8 cellular contexts compared by ENCODE assay signal in the genomic region with DNA sequence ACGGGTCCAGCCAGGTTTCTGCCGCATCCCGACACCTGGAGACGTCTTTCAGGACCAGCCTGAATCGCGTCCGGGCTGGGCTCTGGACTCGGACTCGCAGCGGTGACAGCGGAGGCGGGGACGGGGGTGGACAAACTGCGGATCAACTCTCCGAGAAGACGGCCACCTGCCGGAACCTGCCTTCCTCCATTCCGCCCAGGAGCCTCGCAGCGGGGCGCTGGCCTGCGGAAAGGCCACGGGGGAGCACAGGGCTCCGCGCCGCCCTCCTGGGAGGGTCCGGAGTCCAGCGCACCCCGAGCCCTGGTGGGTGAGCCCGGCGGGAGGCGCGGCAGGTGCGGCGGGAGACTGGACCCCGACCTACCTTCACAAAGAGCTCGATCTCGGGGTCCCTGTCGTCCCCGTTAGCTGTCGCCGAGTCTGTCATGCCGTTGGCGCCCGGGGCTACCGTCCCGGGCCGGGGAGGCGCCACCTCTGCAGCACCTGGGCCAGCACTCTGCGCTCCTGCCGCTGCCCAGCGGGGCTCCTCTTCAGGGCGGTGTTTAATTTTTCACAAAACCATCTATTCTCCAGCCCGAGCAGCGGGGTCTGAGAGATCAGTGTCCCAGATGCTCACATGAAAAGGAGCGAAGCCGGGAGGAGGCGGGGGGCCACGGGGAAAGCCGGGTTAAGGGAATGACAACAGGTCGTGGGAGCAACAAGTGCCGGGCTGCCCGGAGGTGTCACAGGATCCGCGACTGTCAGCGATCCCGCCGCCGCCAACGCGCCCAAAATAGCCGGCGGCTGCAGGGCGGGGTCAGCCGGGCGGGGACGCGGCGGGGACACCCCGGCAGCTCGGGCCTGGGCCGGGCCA. TPM values are rescaled to one million over a fixed set of nuclear protein-coding genes. Genes with fewer than 3 reads are reported as not detected.
DNase-seq lines count a peak whose midpoint lies in the region; ATAC-seq, FAIRE-seq and TF ChIP-seq lines count a peak whose summit lies in the region.

A gene (minus strand): TSS at position 742 of the 850 bp plus-strand sequence. CDS start 318 bp downstream, at position 424.

- H3K36me3 ChIP-seq in breast epithelium (no peaks in the 10 kb centered on the region), right lobe of liver (no peaks in the 10 kb centered on the region)

- peak within 1 kb of the TSS; percentile 96 to 97 for H3K27ac Mint-ChIP-seq in T-cell

- 1% methylated on average over 40 of the region's 82 CpGs for WGBS in right lobe of liver (ENCODE audit: insufficient coverage, low coverage, low lambda C conversion rate, missing lambda C conversion rate)

- CTCF ChIA-PET in T-cell (lab: Charles Lee): no interaction called here

- TF ChIP-seq CTCF in breast epithelium (IDR thresholded peaks at IDR 0.05): no peak
- TF ChIP-seq CTCF in right lobe of liver (IDR thresholded peaks at IDR 0.05): no peak

- H3K9me3 ChIP-seq in breast epithelium (no peaks in the 10 kb centered on the region), right lobe of liver (no peaks in the 10 kb centered on the region)

- H3K4me3 Mint-ChIP-seq in T-cell: peak within 1 kb of the TSS; percentile 77 to 91 (median 89)

- TF ChIP-seq POLR2A in GM12891 (IDR thresholded peaks at IDR 0.05; ENCODE audit: low read depth, low read length): no peak
- TF ChIP-seq POLR2A in breast epithelium (IDR thresholded peaks at IDR 0.05): no peak
- no peak for TF ChIP-seq POLR2A in right lobe of liver (IDR thresholded peaks at IDR 0.05)

- POLR2A ChIA-PET in T-cell (lab: Charles Lee): no interaction called here

- no peaks in the 10 kb centered on the region for H3K36me3 Mint-ChIP-seq in T-cell

- H3K4me1 ChIP-seq in breast epithelium (no peaks in the 10 kb centered on the region), right lobe of liver (peaks cover 0 to 3% (median 0%) of the 10 kb centered on the region in 4 donors)

- intact Hi-C loops in breast epithelium (cut with DNase I; ENCODE audit: low total_unique reads): no loop called here
- intact Hi-C loops in right lobe of liver (cut with DNase I): no loop called here

- peaks cover 12% of the 10 kb centered on the region in 2 donors for H3K27me3 Mint-ChIP-seq in T-cell

- no peak for FAIRE-seq in GM12891 (lab: Jason Lieb, UNC)

- peak; percentile 25 for DNase-seq in GM12891 (ENCODE audit: insufficient read length, low spot score)
- peak in 19 of 34 experiments; percentile 6 to 38 (median 20) for DNase-seq in T-cell
- peak in 1 of 2 donors; percentile 22 for DNase-seq in breast epithelium (ENCODE audit: low spot score in 2 of 2)
- DNase-seq in right lobe of liver: peak; percentile 41 to 64 (median 48)
- DNase-seq in stimulated activated naive CD8-positive, alpha-beta T cell treated with anti-CD3 and anti-CD28 coated beads, Interleukin-15, Interleukin-2, amounts not matched to agents 100 U/mL and 50 U/mL, for 24 hours: peak; percentile 40
- DNase-seq in C1 segment of cervical spinal cord (lab: John Stamatoyannopoulos, UW): no peak

- peaks cover 0 to 3% of the 10 kb centered on the region in 2 donors for H3K27me3 ChIP-seq in breast epithelium
- peaks cover 0 to 13% of the 10 kb centered on the region in 2 donors for H3K27me3 ChIP-seq in right lobe of liver

- peaks cover 50 to 56% (median 53%) of the 10 kb centered on the region in 3 donors for H3K4me1 Mint-ChIP-seq in T-cell

- no peaks in the 10 kb centered on the region for H3K9me3 Mint-ChIP-seq in T-cell

- H3K27ac ChIP-seq in breast epithelium (peak within 1 kb of the TSS; percentile 48 to 68), right lobe of liver (no peak within 1 kb of the TSS)

- ATAC-seq in T-cell (replicated peaks in 1 of 4) (peak; percentile 29 to 31 (median 31)), right lobe of liver (peak; percentile 68 to 80 (median 72)), GM18511 (IDR thresholded peaks at IDR 0.05; ENCODE audit: unreplicated experiment) (no peak), GM21529 (IDR thresholded peaks at IDR 0.05; ENCODE audit: unreplicated experiment) (no peak)
- no peak for ATAC-seq in stimulated activated naive CD8-positive, alpha-beta T cell treated with anti-CD3 and anti-CD28 coated beads, Interleukin-15, Interleukin-2, amounts not matched to agents 100 U/mL and 50 U/mL, for 24 hours

- peak within 1 kb of the TSS; percentile 47 to 80 (median 61) for H3K4me3 ChIP-seq in breast epithelium
- peak within 1 kb of the TSS; percentile 38 to 56 (median 47) for H3K4me3 ChIP-seq in right lobe of liver

TF ChIP-seq in GM12891, 5 proteins besides CTCF, POLR2A, EP300 and RAD21:
- TF ChIP-seq SPI1 (IDR thresholded peaks at IDR 0.05; ENCODE audit: low read depth, low read length) (no peak), PAX5 (IDR thresholded peaks at IDR 0.05; ENCODE audit: insufficient read depth, low read length, severe bottlenecking) (no peak), TAF1 (IDR thresholded peaks at IDR 0.05; ENCODE audit: low read depth, low read length) (no peak), POU2F2 (IDR thresholded peaks at IDR 0.05; ENCODE audit: low read depth, low read length) (no peak), POLR2AphosphoS5 (IDR thresholded peaks at IDR 0.05; ENCODE audit: low read depth, low read length) (no peak)
TF ChIP-seq in GM12891: peak in this region for 0.

RNA-seq across cellular contexts. Expression of the gene that starts here (rescaled TPM):
- polyA plus RNA-seq in GM12891 (2012; ENCODE audit: low read depth, missing spikeins): not detected
- total RNA-seq in T-cell (10 to 100 TPM in 1 of 5 donors, 1 to 10 TPM in 4; 3.8 to 17.8 (median 7.1) TPM), breast epithelium (1 to 10 TPM; 3.4 to 5.4 (median 4.9) TPM), right lobe of liver (under 1 TPM; 0.18 to 0.42 (median 0.29) TPM)

Comparison
In these comparisons a context has a peak if more than half of its experiments do, and no peak if none do; other contexts are left out.
1. Peak in DNase-seq, ATAC-seq and H3K4me3 ChIP-seq in right lobe of liver; RNA of the gene not detected or under 1 TPM.
2. DNase-seq: peak in GM12891 (single experiment), T-cell (19 of 34) and stimulated activated naive CD8-positive, alpha-beta T cell treated with anti-CD3 and anti-CD28 coated beads, Interleukin-15, Interleukin-2, amounts not matched to agents 100 U/mL and 50 U/mL, for 24 hours (single experiment); none in C1 segment of cervical spinal cord (0 of 14).
3. ATAC-seq: peak in T-cell (4 of 4); none in stimulated activated naive CD8-positive, alpha-beta T cell treated with anti-CD3 and anti-CD28 coated beads, Interleukin-15, Interleukin-2, amounts not matched to agents 100 U/mL and 50 U/mL, for 24 hours (single experiment), GM18511 (single experiment) and GM21529 (single experiment).
4. H3K27ac ChIP-seq: peak in breast epithelium (2 of 2); none in right lobe of liver (0 of 3).